22 cellular contexts compared by ENCODE assay signal in the genomic region with DNA sequence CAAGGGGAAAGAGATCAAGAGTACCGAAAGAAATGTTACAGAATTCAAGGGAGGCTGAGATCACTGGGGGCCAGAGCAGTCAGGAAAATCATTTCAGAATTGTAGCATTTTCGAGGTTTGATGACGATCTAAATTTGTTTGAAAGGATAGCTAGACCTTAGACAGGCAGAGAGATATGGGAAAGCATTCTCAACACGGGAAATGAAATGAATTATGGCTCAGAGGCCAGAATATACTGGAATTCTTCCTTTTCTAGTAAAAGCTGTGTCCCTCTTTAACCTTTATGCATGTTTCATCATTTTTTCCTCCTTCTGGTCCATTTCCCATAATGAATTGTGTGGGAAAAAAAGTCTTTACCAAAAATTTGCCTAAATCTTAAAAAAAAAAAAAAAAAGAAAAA.
A peak's percentile ranks its signal among the peaks of the same experiment; 100 is the strongest.
DNase-seq lines count a peak whose midpoint lies in the region; ATAC-seq and TF ChIP-seq lines count a peak whose summit lies in the region.
"Had no signal": no experiment of that assay in that cellular context is flagged by ENCODE, and none has a peak within 500 bp of the region (broad histone marks: within the 10 kb centered on the region; RNA-seq: fewer than 3 reads in every experiment).

No MANE protein-coding gene starts in this region.

- peak; percentile 86 for ATAC-seq in omental fat pad (ENCODE audit: low FRiP score)
- ATAC-seq: A549 had no signal

- no peaks in the 10 kb centered on the region for H4K20me1 ChIP-seq in fibroblast of lung (ENCODE audit: control insufficient read depth, extremely low read depth, insufficient read depth, low read length)
- H4K20me1 ChIP-seq: BLaER1 treated with 17β-estradiol and CSF1 and Interleukin-3, amounts not matched to agents 10 nM and 100 nM had no signal

- H3K4me3 ChIP-seq in adipocyte (ENCODE audit: low read length) (peak overlapping the region; percentile 3), fibroblast of lung (replicated peaks in 1 of 4; ENCODE audit: control extremely low read depth in 1 of 4, insufficient read depth in 1 of 4, low read depth in 3 of 4, low read length in 4 of 4) (no peak overlapping the region), subcutaneous abdominal adipose tissue (ENCODE audit: low read depth in 1 of 5, low read length in 5 of 5) (no peak overlapping the region), mesenchymal stem cell (ENCODE audit: insufficient read depth in 1 of 2, low read depth in 1 of 2, low read length in 2 of 2) (no peak overlapping the region)
- H3K4me3 ChIP-seq: A549; BLaER1 treated with 17β-estradiol and CSF1 and Interleukin-3, amounts not matched to agents 10 nM and 100 nM; GM23248 had no signal

- DNase-seq in adipocyte (ENCODE audit: low read depth) = no peak
- peak; percentile 12 to 15 for DNase-seq in fibroblast of lung (ENCODE audit: low read depth in 2 of 2)
- DNase-seq in omental fat pad (ENCODE audit: low spot score) = no peak
- no peak for DNase-seq in NCI-H1436 treated with DMSO at 0.1 percent for 48 hours (lab: John Stamatoyannopoulos, UW)
- DNase-seq in NCI-H1092 treated with DMSO at 0.1 percent for 48 hours (lab: John Stamatoyannopoulos, UW) = no peak
- no peak for DNase-seq in mesenchymal stem cell
- DNase-seq: 8988T; ACHN; AML-193; BE2C; CD4-positive, alpha-beta T cell; CD8-positive, alpha-beta memory T cell; DMS 273 treated with DMSO at 0.1 percent for 48 hours; DMS53; DMS79 treated with DMSO at 0.1 percent for 48 hours; GF-D8; GM23248; H7; HCEC 1CT had no signal

- no peaks in the 10 kb centered on the region for H3K9me3 ChIP-seq in adipocyte (ENCODE audit: control insufficient read depth, low read length)
- no peaks in the 10 kb centered on the region for H3K9me3 ChIP-seq in fibroblast of lung (ENCODE audit: control insufficient read depth, insufficient read depth, low read depth, low read length)
- H3K9me3 ChIP-seq in subcutaneous abdominal adipose tissue (ENCODE audit: control insufficient read depth in 5 of 5, low read length in 5 of 5) = no peaks in the 10 kb centered on the region
- H3K9me3 ChIP-seq in mesenchymal stem cell (ENCODE audit: control insufficient read depth, low read length) = no peaks in the 10 kb centered on the region
- H3K9me3 ChIP-seq: A549; BE2C; BLaER1 treated with 17β-estradiol and CSF1 and Interleukin-3, amounts not matched to agents 10 nM and 100 nM had no signal

- no peak overlapping the region for H4K91ac ChIP-seq in mesenchymal stem cell (ENCODE audit: low read length)

- H3K4me1 ChIP-seq in adipocyte (ENCODE audit: control insufficient read depth, insufficient read depth, low read length) (peaks cover 24% of the 10 kb centered on the region), fibroblast of lung (ENCODE audit: control insufficient read depth, extremely low read depth, insufficient read depth, low read length) (no peaks in the 10 kb centered on the region), subcutaneous abdominal adipose tissue (ENCODE audit: control insufficient read depth in 5 of 5, insufficient read depth in 5 of 5, low read length in 5 of 5) (peaks cover 0 to 23% (median 14%) of the 10 kb centered on the region in 5 donors), mesenchymal stem cell (ENCODE audit: control insufficient read depth, insufficient read depth, low read depth, low read length) (peaks cover 3% of the 10 kb centered on the region)

- H4K8ac ChIP-seq in mesenchymal stem cell (ENCODE audit: low read length) = no peak overlapping the region

- H3K4me2 ChIP-seq in fibroblast of lung (ENCODE audit: extremely low read depth, insufficient read depth, low read length) (no peak overlapping the region), mesenchymal stem cell (ENCODE audit: low read length, poor library complexity, severe bottlenecking) (no peak overlapping the region)
- H3K4me2 ChIP-seq: A549; BLaER1 treated with 17β-estradiol and CSF1 and Interleukin-3, amounts not matched to agents 10 nM and 100 nM had no signal

- no peak overlapping the region for H2AK5ac ChIP-seq in mesenchymal stem cell (ENCODE audit: low read length, severe bottlenecking)

- no peak overlapping the region for H2BK120ac ChIP-seq in mesenchymal stem cell (ENCODE audit: low read depth, low read length)

- H3K27ac ChIP-seq in fibroblast of lung (ENCODE audit: insufficient read depth, low read length) = no peak overlapping the region
- peak overlapping the region; percentile 57 for H3K27ac ChIP-seq in subcutaneous abdominal adipose tissue (ENCODE audit: low read depth, low read length)
- H3K27ac ChIP-seq in mesenchymal stem cell (ENCODE audit: low read length, poor library complexity, severe bottlenecking) = no peak overlapping the region
- H3K27ac ChIP-seq: A549; BLaER1 treated with 17β-estradiol and CSF1 and Interleukin-3, amounts not matched to agents 10 nM and 100 nM; GM23248 had no signal

- H2BK15ac ChIP-seq in mesenchymal stem cell (ENCODE audit: low read depth, poor library complexity, severe bottlenecking) = no peak overlapping the region

- no peak overlapping the region for H3K18ac ChIP-seq in mesenchymal stem cell (ENCODE audit: low read depth in 1 of 2, low read length in 2 of 2)

- no peaks in the 10 kb centered on the region for H3K79me1 ChIP-seq in mesenchymal stem cell (replicated peaks; ENCODE audit: low read length, poor library complexity, severe bottlenecking)

- WGBS in mesenchymal stem cell = 93% methylated on average over 3 of the region's 4 CpGs

- H3K79me2 ChIP-seq in fibroblast of lung (ENCODE audit: control insufficient read depth, insufficient read depth, low read length) = no peaks in the 10 kb centered on the region

- peak overlapping the region; percentile 47 for H3K9ac ChIP-seq in adipocyte (ENCODE audit: low read length)
- H3K9ac ChIP-seq in fibroblast of lung (ENCODE audit: insufficient read depth, low read length) = no peak overlapping the region
- H3K9ac ChIP-seq in subcutaneous abdominal adipose tissue (ENCODE audit: low read length in 5 of 5) = peak overlapping the region in 1 of 5 donors; percentile 41
- H3K9ac ChIP-seq in mesenchymal stem cell (ENCODE audit: low read length) = no peak overlapping the region
- H3K9ac ChIP-seq: BLaER1 treated with 17β-estradiol and CSF1 and Interleukin-3, amounts not matched to agents 10 nM and 100 nM; GM23248 had no signal

- H3K23ac ChIP-seq in mesenchymal stem cell (ENCODE audit: low read length in 2 of 2) = no peak overlapping the region

- no peak for TF ChIP-seq CTCF in fibroblast of lung (conservative IDR thresholded peaks at IDR 0.05 in 1 of 2, IDR thresholded peaks at IDR 0.05 in 1 of 2; ENCODE audit: low read depth in 1 of 2, low read length in 2 of 2)
- TF ChIP-seq CTCF in omental fat pad (IDR thresholded peaks at IDR 0.05) = no peak

- H3K14ac ChIP-seq in mesenchymal stem cell (ENCODE audit: low read length in 2 of 2) = no peak overlapping the region

- H3K27me3 ChIP-seq in adipocyte (replicated peaks; ENCODE audit: control insufficient read depth, insufficient read depth, low read length) (no peaks in the 10 kb centered on the region), fibroblast of lung (ENCODE audit: control insufficient read depth, insufficient read depth, low read length) (no peaks in the 10 kb centered on the region), subcutaneous abdominal adipose tissue (ENCODE audit: control insufficient read depth in 5 of 5, insufficient read depth in 4 of 5, low read length in 5 of 5) (no peaks in the 10 kb centered on the region), mesenchymal stem cell (ENCODE audit: control insufficient read depth in 1 of 2, insufficient read depth in 1 of 2, low read length in 2 of 2) (no peaks in the 10 kb centered on the region)
- H3K27me3 ChIP-seq: BE2C; BLaER1 treated with 17β-estradiol and CSF1 and Interleukin-3, amounts not matched to agents 10 nM and 100 nM had no signal

- H2BK5ac ChIP-seq in mesenchymal stem cell (ENCODE audit: low read depth, low read length, poor library complexity, severe bottlenecking) = no peak overlapping the region

- H2AFZ ChIP-seq in fibroblast of lung (ENCODE audit: low read length) = no peak overlapping the region
- no peak overlapping the region for H2AFZ ChIP-seq in mesenchymal stem cell (ENCODE audit: low read depth, low read length)
- H2AFZ ChIP-seq: GM23248 had no signal

- H2BK12ac ChIP-seq in mesenchymal stem cell (ENCODE audit: low read length in 2 of 2) = no peak overlapping the region

- H3K4ac ChIP-seq in mesenchymal stem cell (ENCODE audit: low read depth in 1 of 2, low read length in 2 of 2) = no peak overlapping the region

- H3K36me3 ChIP-seq in adipocyte (ENCODE audit: control insufficient read depth, insufficient read depth, low read length, severe bottlenecking) = no peaks in the 10 kb centered on the region
- no peaks in the 10 kb centered on the region for H3K36me3 ChIP-seq in fibroblast of lung (ENCODE audit: control insufficient read depth, insufficient read depth, low read length)
- no peaks in the 10 kb centered on the region for H3K36me3 ChIP-seq in subcutaneous abdominal adipose tissue (ENCODE audit: control insufficient read depth in 5 of 5, insufficient read depth in 5 of 5, low read length in 5 of 5)
- no peaks in the 10 kb centered on the region for H3K36me3 ChIP-seq in mesenchymal stem cell (ENCODE audit: control insufficient read depth in 1 of 2, insufficient read depth in 2 of 2, low read depth in 1 of 2, low read length in 2 of 2)
- H3K36me3 ChIP-seq: BE2C; BLaER1 treated with 17β-estradiol and CSF1 and Interleukin-3, amounts not matched to agents 10 nM and 100 nM had no signal

Comparison
In these comparisons a context has a peak if more than half of its experiments do, and no peak if none do; other contexts are left out.
1. DNase-seq: peak in fibroblast of lung (2 of 2); none in adipocyte (single experiment), omental fat pad (single experiment), NCI-H1436 treated with DMSO at 0.1 percent for 48 hours (single experiment), NCI-H1092 treated with DMSO at 0.1 percent for 48 hours (single experiment) and mesenchymal stem cell (single experiment).